ENCODE assay signal across 15 cellular contexts in the genomic region with DNA sequence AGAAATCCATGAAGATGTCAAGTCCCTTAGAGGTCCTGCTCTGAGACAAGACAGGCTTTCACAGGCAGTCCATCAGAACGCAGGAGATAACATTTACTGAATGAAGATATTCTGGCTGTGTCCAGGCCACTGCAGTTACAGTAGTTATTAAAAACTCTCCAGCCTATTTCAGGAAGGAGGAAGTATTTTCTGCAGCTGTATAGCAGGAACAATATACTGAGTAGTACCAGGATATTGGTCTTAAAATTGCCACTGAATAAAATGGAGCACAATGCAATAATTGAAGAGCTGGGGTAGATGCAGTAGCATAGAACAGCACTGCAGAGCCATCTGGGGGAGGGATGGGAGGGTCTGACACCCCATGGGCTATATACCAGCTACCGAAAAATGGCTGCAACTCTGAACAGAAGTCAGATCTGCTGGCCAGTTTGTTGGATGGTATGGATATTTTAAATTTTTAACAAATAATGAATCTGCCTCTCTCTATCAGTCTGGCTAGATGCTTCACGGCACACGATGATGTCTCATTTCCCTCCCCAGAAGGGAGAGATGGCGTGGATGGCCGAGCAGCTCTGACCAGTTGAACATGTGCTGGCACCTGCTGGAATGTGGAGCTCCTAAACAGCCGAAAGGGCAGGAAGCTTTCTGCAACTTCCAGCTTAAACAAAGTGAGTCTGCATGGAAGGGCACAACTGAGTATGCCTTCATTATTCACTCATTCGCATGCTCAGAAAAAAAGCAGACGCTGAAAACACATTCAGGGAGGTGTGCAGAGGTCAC.
"Had no signal": no experiment of that assay in that cellular context is flagged by ENCODE, and none has a peak within 500 bp of the region (broad histone marks: within the 10 kb centered on the region; RNA-seq: fewer than 3 reads in every experiment).

No MANE protein-coding gene starts in this region.

- H3K27ac Mint-ChIP-seq: activated B cell treated with CpG ODN at 0.5 μM for 24 hours; activated CD4-positive, alpha-beta T cell treated with anti-CD3 and anti-CD28 coated beads for 36 hours; activated naive CD4-positive, alpha-beta T cell treated with anti-CD3 and anti-CD28 coated beads, Interleukin-2, amount 10 ng/mL, durations not matched to agents 7 days and 5 days; activated naive CD8-positive, alpha-beta T cell treated with anti-CD3 and anti-CD28 coated beads, Interleukin-2, amount 50 U/mL, for 24 hours; immature natural killer cell; stimulated activated naive CD8-positive, alpha-beta T cell treated with anti-CD3 and anti-CD28 coated beads, Interleukin-15, amount 100 ng/mL, for 72 hours; T-helper 17 cell had no signal

- H3K9me3 Mint-ChIP-seq: activated B cell treated with CpG ODN at 0.5 μM for 24 hours, naive B cell had no signal

- H3K4me1 Mint-ChIP-seq: activated CD4-positive, alpha-beta T cell treated with anti-CD3 and anti-CD28 coated beads for 36 hours; activated naive CD4-positive, alpha-beta T cell treated with anti-CD3 and anti-CD28 coated beads, Interleukin-2, amount 10 ng/mL, durations not matched to agents 7 days and 5 days; activated naive CD8-positive, alpha-beta T cell treated with anti-CD3 and anti-CD28 coated beads, Interleukin-2, amount 50 U/mL, for 24 hours; immature natural killer cell; stimulated activated naive CD8-positive, alpha-beta T cell treated with anti-CD3 and anti-CD28 coated beads, Interleukin-15, amount 100 ng/mL, for 72 hours; T-helper 17 cell had no signal

- H3K4me3 Mint-ChIP-seq: activated B cell treated with CpG ODN at 0.5 μM for 24 hours; activated CD4-positive, alpha-beta T cell treated with anti-CD3 and anti-CD28 coated beads for 36 hours; activated naive CD4-positive, alpha-beta T cell treated with anti-CD3 and anti-CD28 coated beads, Interleukin-2, amount 10 ng/mL, durations not matched to agents 7 days and 5 days; activated naive CD8-positive, alpha-beta T cell treated with anti-CD3 and anti-CD28 coated beads, Interleukin-2, amount 50 U/mL, for 24 hours; immature natural killer cell; stimulated activated naive CD8-positive, alpha-beta T cell treated with anti-CD3 and anti-CD28 coated beads, Interleukin-15, amount 100 ng/mL, for 72 hours; T-helper 17 cell had no signal

- FAIRE-seq: urothelium cell line had no signal

- ATAC-seq: activated CD4-positive, alpha-beta T cell treated with anti-CD3 and anti-CD28 coated beads for 36 hours; activated naive CD8-positive, alpha-beta T cell treated with anti-CD3 and anti-CD28 coated beads, Interleukin-2, amount 50 U/mL, for 24 hours; right lobe of liver; stimulated activated naive CD8-positive, alpha-beta T cell treated with anti-CD3 and anti-CD28 coated beads, Interleukin-15, amount 100 ng/mL, for 72 hours; T-helper 17 cell had no signal

- H3K36me3 Mint-ChIP-seq: activated naive CD4-positive, alpha-beta T cell treated with anti-CD3 and anti-CD28 coated beads, Interleukin-2, amount 10 ng/mL, durations not matched to agents 7 days and 5 days; immature natural killer cell had no signal

- DNase-seq: activated B cell treated with CpG ODN at 0.5 μM for 24 hours; activated CD4-positive, alpha-beta T cell treated with anti-CD3 and anti-CD28 coated beads for 36 hours; activated CD4-positive, alpha-beta T cell treated with anti-CD3 and anti-CD28 coated beads, Interleukin-2, amount 50 U/mL, for 48 hours; activated effector memory CD4-positive, alpha-beta T cell treated with anti-CD3 and anti-CD28 coated beads, Interleukin-2, amount 50 U/mL, for 16 hours; activated naive CD4-positive, alpha-beta T cell treated with anti-CD3 and anti-CD28 coated beads, Interleukin-2, amount 10 ng/mL, durations not matched to agents 7 days and 5 days; activated naive CD8-positive, alpha-beta T cell treated with anti-CD3 and anti-CD28 coated beads, Interleukin-2, amount 50 U/mL, for 24 hours; cerebellar nuclear complex; immature natural killer cell; mesendoderm; naive B cell; right lobe of liver; stimulated activated CD4-positive, alpha-beta T cell treated with anti-CD3 and anti-CD28 coated beads, Interleukin-1b, Interleukin-23, amount 100 ng/mL, for 48 hours; stimulated activated naive CD8-positive, alpha-beta T cell treated with anti-CD3 and anti-CD28 coated beads, Interleukin-15, amount 100 ng/mL, for 72 hours; T-helper 17 cell had no signal

- H3K27me3 Mint-ChIP-seq: activated B cell treated with CpG ODN at 0.5 μM for 24 hours; activated CD4-positive, alpha-beta T cell treated with anti-CD3 and anti-CD28 coated beads for 36 hours; activated naive CD4-positive, alpha-beta T cell treated with anti-CD3 and anti-CD28 coated beads, Interleukin-2, amount 10 ng/mL, durations not matched to agents 7 days and 5 days; activated naive CD8-positive, alpha-beta T cell treated with anti-CD3 and anti-CD28 coated beads, Interleukin-2, amount 50 U/mL, for 24 hours; naive B cell; stimulated activated naive CD8-positive, alpha-beta T cell treated with anti-CD3 and anti-CD28 coated beads, Interleukin-15, amount 100 ng/mL, for 72 hours; T-helper 17 cell had no signal
